In the genomic region with DNA sequence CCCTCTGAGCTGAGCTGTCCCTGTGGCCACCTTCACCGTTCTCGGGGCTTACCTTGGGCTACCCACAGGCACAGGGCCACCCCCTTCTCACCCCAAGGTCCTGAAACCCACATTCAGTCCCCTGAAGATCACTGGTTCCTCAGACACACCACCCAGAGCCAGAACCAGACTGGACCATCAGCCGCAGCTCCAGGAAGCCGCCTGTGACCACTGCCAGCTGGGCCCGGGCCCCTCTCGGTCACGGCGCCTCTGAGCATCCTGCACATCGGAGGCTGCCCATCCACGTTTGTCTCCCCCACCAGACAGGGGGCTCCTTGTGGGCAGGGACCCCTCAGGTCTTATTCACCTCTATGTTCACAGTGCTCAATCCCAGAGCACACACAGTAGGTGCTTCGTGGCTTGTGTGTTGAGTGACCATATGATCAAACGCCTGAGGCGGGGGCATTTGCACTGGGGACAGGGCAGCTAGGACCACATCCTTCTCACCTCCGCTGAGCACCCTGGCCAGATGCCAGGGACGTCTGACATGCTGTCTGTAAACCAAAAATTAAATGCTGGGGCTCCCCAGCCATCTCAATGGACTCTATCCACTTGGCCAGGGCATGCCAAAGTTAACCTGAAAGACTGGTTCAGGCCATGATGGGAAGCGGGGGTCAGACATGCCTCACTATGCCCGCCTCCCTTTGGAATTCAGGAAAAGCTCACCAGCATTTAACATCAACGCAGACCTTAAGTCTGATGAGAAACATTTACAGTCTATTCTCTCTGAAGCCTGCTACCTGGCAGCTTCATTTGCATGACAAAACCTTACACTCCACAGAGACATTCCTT, we compare ENCODE assay signal across 20 cellular contexts.
DNase-seq lines count a peak whose midpoint lies in the region; ATAC-seq, FAIRE-seq and TF ChIP-seq lines count a peak whose summit lies in the region.
"Had no signal": no experiment of that assay in that cellular context is flagged by ENCODE, and none has a peak within 500 bp of the region (broad histone marks: within the 10 kb centered on the region; RNA-seq: fewer than 3 reads in every experiment).

No MANE protein-coding gene starts in this region.

- no peak for TF ChIP-seq POLR2A in K562 (conservative IDR thresholded peaks at IDR 0.05)

- H4K20me1 ChIP-seq in BLaER1 (no peaks in the 10 kb centered on the region), K562 (replicated peaks; ENCODE audit: control insufficient read depth, insufficient read depth, low read length) (0 out of 2 replicates have a peak, but pooled peaks cover 16% of the 10 kb centered on the region), MM.1S (ENCODE audit: insufficient read depth, low read length) (no peaks in the 10 kb centered on the region)

- TF ChIP-seq CTCF in K562 (IDR thresholded peaks at IDR 0.05 in 2 of 3, conservative IDR thresholded peaks at IDR 0.05 in 1 of 3; ENCODE audit: insufficient read depth in 2 of 3, low read depth in 1 of 3, low read length in 3 of 3) (no peak), MM.1S (IDR thresholded peaks at IDR 0.05; ENCODE audit: low read length) (no peak), WERI-Rb-1 (IDR thresholded peaks at IDR 0.05; ENCODE audit: low read depth, low read length) (no peak)

- H3K9ac ChIP-seq in BLaER1 (no peak overlapping the region), K562 (ENCODE audit: insufficient read depth in 1 of 2, low read depth in 2 of 2, low read length in 2 of 2) (no peak overlapping the region), MM.1S (ENCODE audit: low read length) (no peak overlapping the region)

- H3K4me3 ChIP-seq in BLaER1 (no peak overlapping the region), K562 (no peak overlapping the region), MM.1S (ENCODE audit: low read length) (no peak overlapping the region), WERI-Rb-1 (ENCODE audit: low read depth, low read length) (no peak overlapping the region)
- H3K4me3 ChIP-seq: lower lobe of right lung, right lobe of liver, upper lobe of left lung had no signal

- no peaks in the 10 kb centered on the region for H3F3A ChIP-seq in MM.1S (ENCODE audit: insufficient read depth, low read length)

- H3K4me1 ChIP-seq in BLaER1 (peaks cover 100% of the 10 kb centered on the region), K562 (replicated peaks in 1 of 2; ENCODE audit: control insufficient read depth in 2 of 2, insufficient read depth in 2 of 2, low read length in 2 of 2) (peaks cover 0 to 7% of the 10 kb centered on the region in 2 experiments; a peak in 2 of 5 replicates), MM.1S (ENCODE audit: low read length) (no peaks in the 10 kb centered on the region)

- in situ Hi-C loops in K562 (cut with MboI): no loop called here

- no peak overlapping the region for H2AFZ ChIP-seq in K562 (ENCODE audit: low read depth, low read length)
- H2AFZ ChIP-seq in MM.1S (ENCODE audit: low read length): no peak overlapping the region

- intact Hi-C loops in K562 (cut with micrococcal nuclease): no loop called here

- DNase-seq in ELF-1 (ENCODE audit: low read depth, low spot score) (peak; percentile 84), K562 (ENCODE audit: extremely low read depth in 1 of 4, low spot score in 3 of 4) (no peak), MM.1S (no peak), WERI-Rb-1 (no peak)
- DNase-seq in stimulated activated CD4-positive, alpha-beta T cell treated with anti-CD3 and anti-CD28 coated beads, Interleukin-15, amount 100 ng/mL, for 24 hours: no peak
- DNase-seq in activated CD4-positive, alpha-beta T cell treated with anti-CD3 and anti-CD28 coated beads, Interleukin-2, amount 50 U/mL, for 1 hour: no peak
- DNase-seq: activated CD4-positive, alpha-beta T cell treated with anti-CD3 and anti-CD28 coated beads, Interleukin-2, amount 50 U/mL, for 4 hours; activated naive CD4-positive, alpha-beta T cell; effector CD8-positive, alpha-beta T cell; EL; glutamatergic neuron; lower lobe of right lung; NCI-H1048; NCI-H446; right lobe of liver; SIG-M5 had no signal

- H3K79me2 ChIP-seq in K562 (ENCODE audit: control insufficient read depth, insufficient read depth, low read length) (no peaks in the 10 kb centered on the region), MM.1S (ENCODE audit: low read length) (no peaks in the 10 kb centered on the region)

- H3K27me3 ChIP-seq in BLaER1: no peaks in the 10 kb centered on the region
- peaks cover 22 to 88% of the 10 kb centered on the region in 2 experiments; a peak in 4 of 5 replicates for H3K27me3 ChIP-seq in K562 (ENCODE audit: control insufficient read depth in 2 of 2, insufficient read depth in 2 of 2, low read length in 2 of 2)
- peaks cover 90% of the 10 kb centered on the region for H3K27me3 ChIP-seq in MM.1S (replicated peaks; ENCODE audit: insufficient read depth, low read length)
- no peaks in the 10 kb centered on the region for H3K27me3 ChIP-seq in WERI-Rb-1 (ENCODE audit: insufficient read depth, low read depth, severe bottlenecking)
- H3K27me3 ChIP-seq: right lobe of liver, upper lobe of left lung had no signal

- H3K36me3 ChIP-seq in BLaER1: no peaks in the 10 kb centered on the region
- no peaks in the 10 kb centered on the region for H3K36me3 ChIP-seq in K562 (ENCODE audit: control insufficient read depth, insufficient read depth, low read length)
- no peaks in the 10 kb centered on the region for H3K36me3 ChIP-seq in MM.1S (replicated peaks; ENCODE audit: insufficient read depth, low read length)
- no peaks in the 10 kb centered on the region for H3K36me3 ChIP-seq in WERI-Rb-1
- H3K36me3 ChIP-seq: lower lobe of right lung, right lobe of liver, upper lobe of left lung had no signal

- no TSS peak for BruUV-seq in K562 (replicated peaks; lab: Mats Ljungman, UMichigan)

- POLR2A ChIA-PET in K562 (lab: Yijun Ruan, JAX): no interaction called here

- WGBS in K562 (ENCODE audit: insufficient coverage, low coverage, missing lambda C conversion rate): 0% methylated on average over 17 of the region's 18 CpGs

- TF ChIP-seq EP300 in K562 (IDR thresholded peaks at IDR 0.05; ENCODE audit: low read length): no peak

- FAIRE-seq in K562 (lab: Jason Lieb, UNC): no peak
- FAIRE-seq in islet of Langerhans (lab: Jason Lieb, UNC): peak; percentile 17
- FAIRE-seq: GM18507 had no signal

- H3K9me3 ChIP-seq in BLaER1 (no peaks in the 10 kb centered on the region), K562 (replicated peaks; ENCODE audit: control insufficient read depth, insufficient read depth, low read depth, low read length) (no peaks in the 10 kb centered on the region), MM.1S (replicated peaks; ENCODE audit: insufficient read depth, low read length) (no peaks in the 10 kb centered on the region), WERI-Rb-1 (ENCODE audit: severe bottlenecking) (no peaks in the 10 kb centered on the region)
- H3K9me3 ChIP-seq: lower lobe of right lung, right lobe of liver, upper lobe of left lung had no signal

- no peaks in the 10 kb centered on the region for H3K9me1 ChIP-seq in K562 (ENCODE audit: control insufficient read depth, insufficient read depth, low read length)

- CTCF ChIA-PET in K562 (lab: Yijun Ruan, JAX; ENCODE audit: low intra/inter-chr PET ratio): no interaction called here

- H3K9me2 ChIP-seq in MM.1S (replicated peaks; ENCODE audit: insufficient read depth, low read length): no peaks in the 10 kb centered on the region

- H3K27ac ChIP-seq in BLaER1 (no peak overlapping the region), K562 (ENCODE audit: extremely low read depth, low read depth, low read length) (no peak overlapping the region), MM.1S (ENCODE audit: low read length) (no peak overlapping the region), WERI-Rb-1 (no peak overlapping the region)
- H3K27ac ChIP-seq: lower lobe of right lung, right lobe of liver, upper lobe of left lung had no signal

- H3K4me2 ChIP-seq in BLaER1: peak overlapping the region; percentile 96
- no peak overlapping the region for H3K4me2 ChIP-seq in K562 (ENCODE audit: insufficient read depth, low read length)
- no peak overlapping the region for H3K4me2 ChIP-seq in MM.1S (ENCODE audit: low read depth, low read length)

- no peak for ATAC-seq in K562
- ATAC-seq: lower lobe of right lung, right lobe of liver had no signal

- TF ChIP-seq RAD21 in K562 (CRISPR knock-in tag; conservative IDR thresholded peaks at IDR 0.05 in 1 of 2, IDR thresholded peaks at IDR 0.05 in 1 of 2): no peak

TF ChIP-seq in K562, 482 proteins besides CTCF, POLR2A, EP300 and RAD21:
- TF ChIP-seq CREBBP (IDR thresholded peaks at IDR 0.05; ENCODE audit: low read depth, low read length) (no peak), NFIX (CRISPR knock-in tag; IDR thresholded peaks at IDR 0.05; ENCODE audit: low read depth) (no peak), NFE2L1 (tag; IDR thresholded peaks at IDR 0.05; ENCODE audit: borderline replicate concordance, low read depth) (no peak), NFIC (IDR thresholded peaks at IDR 0.05) (peak; percentile 23; the same call in 1 of the 2 replicates)
